Comparison of ENCODE assay signal across 1 cellular context in the genomic region with DNA sequence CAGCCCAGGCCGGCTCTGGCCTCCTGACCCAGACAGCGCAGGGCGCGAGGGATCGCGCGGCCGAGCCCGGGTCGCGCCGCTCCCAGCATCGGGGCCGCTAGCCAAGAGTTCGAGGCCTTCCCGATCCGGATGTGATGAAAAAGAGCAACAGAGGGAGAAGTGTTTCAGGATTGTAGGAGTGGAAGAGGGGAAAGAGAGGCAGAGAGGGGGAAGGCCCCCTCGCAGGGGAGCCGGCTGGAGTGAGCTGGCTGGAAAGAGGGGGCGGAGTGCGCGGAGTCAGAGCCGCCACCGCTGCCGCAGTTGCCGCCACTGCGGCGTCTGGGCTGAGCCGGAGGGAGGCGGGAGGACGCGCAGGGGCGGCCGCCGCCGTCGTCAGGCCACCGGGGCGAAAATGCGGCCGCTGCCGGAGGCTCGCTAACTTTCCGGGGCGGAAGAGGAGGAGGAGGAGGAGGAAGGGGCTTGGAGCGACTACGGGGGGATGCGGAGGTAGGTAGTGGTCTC.
TF ChIP-seq lines count a peak whose summit lies in the region.

No MANE protein-coding gene starts in this region.

TF ChIP-seq in HEK293, 187 proteins besides CTCF, POLR2A, EP300 and RAD21 (continued from another document):
- TF ChIP-seq ZFP37 (tag by site-specific recombination; IDR thresholded peaks at IDR 0.05) = peak; percentile 62
- TF ChIP-seq GLI4 (tag by site-specific recombination; IDR thresholded peaks at IDR 0.05) = no peak
- no peak for TF ChIP-seq BCL11A (tag by site-specific recombination; IDR thresholded peaks at IDR 0.05; ENCODE audit: low read depth)
- TF ChIP-seq ZSCAN30 (tag by site-specific recombination; IDR thresholded peaks at IDR 0.05) = 0 out of 2 replicates have a peak, but pooled peaks have one; percentile 12
- no peak for TF ChIP-seq ZNF214 (tag by site-specific recombination; IDR thresholded peaks at IDR 0.05; ENCODE audit: borderline replicate concordance)
- TF ChIP-seq, protein P1, sequence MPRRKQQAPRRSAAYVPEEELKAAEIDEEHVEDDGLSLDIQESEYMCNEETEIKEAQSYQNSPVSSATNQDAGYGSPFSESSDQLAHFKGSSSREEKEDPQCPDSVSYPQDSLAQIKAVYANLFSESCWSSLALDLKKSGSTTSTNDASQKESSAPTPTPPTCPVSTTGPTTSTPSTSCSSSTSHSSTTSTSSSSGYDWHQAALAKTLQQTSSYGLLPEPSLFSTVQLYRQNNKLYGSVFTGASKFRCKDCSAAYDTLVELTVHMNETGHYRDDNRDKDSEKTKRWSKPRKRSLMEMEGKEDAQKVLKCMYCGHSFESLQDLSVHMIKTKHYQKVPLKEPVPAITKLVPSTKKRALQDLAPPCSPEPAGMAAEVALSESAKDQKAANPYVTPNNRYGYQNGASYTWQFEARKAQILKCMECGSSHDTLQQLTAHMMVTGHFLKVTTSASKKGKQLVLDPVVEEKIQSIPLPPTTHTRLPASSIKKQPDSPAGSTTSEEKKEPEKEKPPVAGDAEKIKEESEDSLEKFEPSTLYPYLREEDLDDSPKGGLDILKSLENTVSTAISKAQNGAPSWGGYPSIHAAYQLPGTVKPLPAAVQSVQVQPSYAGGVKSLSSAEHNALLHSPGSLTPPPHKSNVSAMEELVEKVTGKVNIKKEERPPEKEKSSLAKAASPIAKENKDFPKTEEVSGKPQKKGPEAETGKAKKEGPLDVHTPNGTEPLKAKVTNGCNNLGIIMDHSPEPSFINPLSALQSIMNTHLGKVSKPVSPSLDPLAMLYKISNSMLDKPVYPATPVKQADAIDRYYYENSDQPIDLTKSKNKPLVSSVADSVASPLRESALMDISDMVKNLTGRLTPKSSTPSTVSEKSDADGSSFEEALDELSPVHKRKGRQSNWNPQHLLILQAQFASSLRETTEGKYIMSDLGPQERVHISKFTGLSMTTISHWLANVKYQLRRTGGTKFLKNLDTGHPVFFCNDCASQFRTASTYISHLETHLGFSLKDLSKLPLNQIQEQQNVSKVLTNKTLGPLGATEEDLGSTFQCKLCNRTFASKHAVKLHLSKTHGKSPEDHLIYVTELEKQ (tag by site-specific recombination; IDR thresholded peaks at IDR 0.05; ENCODE audit: borderline replicate concordance) = no peak
- no peak for TF ChIP-seq ZNF426 (tag by site-specific recombination; IDR thresholded peaks at IDR 0.05)
- no peak for TF ChIP-seq ZNF132 (tag by site-specific recombination; IDR thresholded peaks at IDR 0.05; ENCODE audit: borderline replicate concordance)
- TF ChIP-seq, protein P2, sequence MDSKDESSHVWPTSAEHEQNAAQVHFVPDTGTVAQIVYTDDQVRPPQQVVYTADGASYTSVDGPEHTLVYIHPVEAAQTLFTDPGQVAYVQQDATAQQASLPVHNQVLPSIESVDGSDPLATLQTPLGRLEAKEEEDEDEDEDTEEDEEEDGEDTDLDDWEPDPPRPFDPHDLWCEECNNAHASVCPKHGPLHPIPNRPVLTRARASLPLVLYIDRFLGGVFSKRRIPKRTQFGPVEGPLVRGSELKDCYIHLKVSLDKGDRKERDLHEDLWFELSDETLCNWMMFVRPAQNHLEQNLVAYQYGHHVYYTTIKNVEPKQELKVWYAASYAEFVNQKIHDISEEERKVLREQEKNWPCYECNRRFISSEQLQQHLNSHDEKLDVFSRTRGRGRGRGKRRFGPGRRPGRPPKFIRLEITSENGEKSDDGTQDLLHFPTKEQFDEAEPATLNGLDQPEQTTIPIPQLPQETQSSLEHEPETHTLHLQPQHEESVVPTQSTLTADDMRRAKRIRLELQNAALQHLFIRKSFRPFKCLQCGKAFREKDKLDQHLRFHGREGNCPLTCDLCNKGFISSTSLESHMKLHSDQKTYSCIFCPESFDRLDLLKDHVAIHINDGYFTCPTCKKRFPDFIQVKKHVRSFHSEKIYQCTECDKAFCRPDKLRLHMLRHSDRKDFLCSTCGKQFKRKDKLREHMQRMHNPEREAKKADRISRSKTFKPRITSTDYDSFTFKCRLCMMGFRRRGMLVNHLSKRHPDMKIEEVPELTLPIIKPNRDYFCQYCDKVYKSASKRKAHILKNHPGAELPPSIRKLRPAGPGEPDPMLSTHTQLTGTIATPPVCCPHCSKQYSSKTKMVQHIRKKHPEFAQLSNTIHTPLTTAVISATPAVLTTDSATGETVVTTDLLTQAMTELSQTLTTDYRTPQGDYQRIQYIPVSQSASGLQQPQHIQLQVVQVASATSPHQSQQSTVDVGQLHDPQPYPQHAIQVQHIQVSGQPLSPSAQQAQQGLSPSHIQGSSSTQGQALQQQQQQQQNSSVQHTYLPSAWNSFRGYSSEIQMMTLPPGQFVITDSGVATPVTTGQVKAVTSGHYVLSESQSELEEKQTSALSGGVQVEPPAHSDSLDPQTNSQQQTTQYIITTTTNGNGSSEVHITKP (tag by site-specific recombination; IDR thresholded peaks at IDR 0.05) = peak; percentile 80
- peak; percentile 80; the same call in 1 of the 2 replicates for TF ChIP-seq ZBTB20 (tag by site-specific recombination; IDR thresholded peaks at IDR 0.05)
- TF ChIP-seq, protein P3, sequence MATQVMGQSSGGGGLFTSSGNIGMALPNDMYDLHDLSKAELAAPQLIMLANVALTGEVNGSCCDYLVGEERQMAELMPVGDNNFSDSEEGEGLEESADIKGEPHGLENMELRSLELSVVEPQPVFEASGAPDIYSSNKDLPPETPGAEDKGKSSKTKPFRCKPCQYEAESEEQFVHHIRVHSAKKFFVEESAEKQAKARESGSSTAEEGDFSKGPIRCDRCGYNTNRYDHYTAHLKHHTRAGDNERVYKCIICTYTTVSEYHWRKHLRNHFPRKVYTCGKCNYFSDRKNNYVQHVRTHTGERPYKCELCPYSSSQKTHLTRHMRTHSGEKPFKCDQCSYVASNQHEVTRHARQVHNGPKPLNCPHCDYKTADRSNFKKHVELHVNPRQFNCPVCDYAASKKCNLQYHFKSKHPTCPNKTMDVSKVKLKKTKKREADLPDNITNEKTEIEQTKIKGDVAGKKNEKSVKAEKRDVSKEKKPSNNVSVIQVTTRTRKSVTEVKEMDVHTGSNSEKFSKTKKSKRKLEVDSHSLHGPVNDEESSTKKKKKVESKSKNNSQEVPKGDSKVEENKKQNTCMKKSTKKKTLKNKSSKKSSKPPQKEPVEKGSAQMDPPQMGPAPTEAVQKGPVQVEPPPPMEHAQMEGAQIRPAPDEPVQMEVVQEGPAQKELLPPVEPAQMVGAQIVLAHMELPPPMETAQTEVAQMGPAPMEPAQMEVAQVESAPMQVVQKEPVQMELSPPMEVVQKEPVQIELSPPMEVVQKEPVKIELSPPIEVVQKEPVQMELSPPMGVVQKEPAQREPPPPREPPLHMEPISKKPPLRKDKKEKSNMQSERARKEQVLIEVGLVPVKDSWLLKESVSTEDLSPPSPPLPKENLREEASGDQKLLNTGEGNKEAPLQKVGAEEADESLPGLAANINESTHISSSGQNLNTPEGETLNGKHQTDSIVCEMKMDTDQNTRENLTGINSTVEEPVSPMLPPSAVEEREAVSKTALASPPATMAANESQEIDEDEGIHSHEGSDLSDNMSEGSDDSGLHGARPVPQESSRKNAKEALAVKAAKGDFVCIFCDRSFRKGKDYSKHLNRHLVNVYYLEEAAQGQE (tag by site-specific recombination; IDR thresholded peaks at IDR 0.05) = 0 out of 2 replicates have a peak, but pooled peaks have one; percentile 17
- TF ChIP-seq OVOL3 (tag by site-specific recombination; IDR thresholded peaks at IDR 0.05) = no peak
- TF ChIP-seq, protein P4, sequence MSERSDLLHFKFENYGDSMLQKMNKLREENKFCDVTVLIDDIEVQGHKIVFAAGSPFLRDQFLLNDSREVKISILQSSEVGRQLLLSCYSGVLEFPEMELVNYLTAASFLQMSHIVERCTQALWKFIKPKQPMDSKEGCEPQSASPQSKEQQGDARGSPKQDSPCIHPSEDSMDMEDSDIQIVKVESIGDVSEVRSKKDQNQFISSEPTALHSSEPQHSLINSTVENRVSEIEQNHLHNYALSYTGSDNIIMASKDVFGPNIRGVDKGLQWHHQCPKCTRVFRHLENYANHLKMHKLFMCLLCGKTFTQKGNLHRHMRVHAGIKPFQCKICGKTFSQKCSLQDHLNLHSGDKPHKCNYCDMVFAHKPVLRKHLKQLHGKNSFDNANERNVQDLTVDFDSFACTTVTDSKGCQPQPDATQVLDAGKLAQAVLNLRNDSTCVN (tag by site-specific recombination; optimal IDR thresholded peaks at IDR 0.05) = peak; percentile 72
- no peak for TF ChIP-seq ZNF112 (tag by site-specific recombination; IDR thresholded peaks at IDR 0.05)
- peak; percentile 41; the same call in 1 of the 2 replicates for TF ChIP-seq ZIC2 (tag by site-specific recombination; IDR thresholded peaks at IDR 0.05)
- 0 out of 2 replicates have a peak, but pooled peaks have one; percentile 31 for TF ChIP-seq OSR2 (tag by site-specific recombination; IDR thresholded peaks at IDR 0.05)
- TF ChIP-seq ZNF2 (tag by site-specific recombination; IDR thresholded peaks at IDR 0.05) = peak; percentile 78; the same call in 1 of the 2 replicates
- peak; percentile 32 for TF ChIP-seq SP2 (tag by site-specific recombination; IDR thresholded peaks at IDR 0.05)
- TF ChIP-seq FEZF1 (tag by site-specific recombination; IDR thresholded peaks at IDR 0.05) = peak; percentile 79
- TF ChIP-seq ZNF530 (tag by site-specific recombination; IDR thresholded peaks at IDR 0.05; ENCODE audit: low read depth) = no peak
- TF ChIP-seq, protein P5, sequence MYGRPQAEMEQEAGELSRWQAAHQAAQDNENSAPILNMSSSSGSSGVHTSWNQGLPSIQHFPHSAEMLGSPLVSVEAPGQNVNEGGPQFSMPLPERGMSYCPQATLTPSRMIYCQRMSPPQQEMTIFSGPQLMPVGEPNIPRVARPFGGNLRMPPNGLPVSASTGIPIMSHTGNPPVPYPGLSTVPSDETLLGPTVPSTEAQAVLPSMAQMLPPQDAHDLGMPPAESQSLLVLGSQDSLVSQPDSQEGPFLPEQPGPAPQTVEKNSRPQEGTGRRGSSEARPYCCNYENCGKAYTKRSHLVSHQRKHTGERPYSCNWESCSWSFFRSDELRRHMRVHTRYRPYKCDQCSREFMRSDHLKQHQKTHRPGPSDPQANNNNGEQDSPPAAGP (tag by site-specific recombination; IDR thresholded peaks at IDR 0.05) = 0 out of 2 replicates have a peak, but pooled peaks have one; percentile 42
- no peak for TF ChIP-seq ZNF133 (tag by site-specific recombination; IDR thresholded peaks at IDR 0.05)
- no peak for TF ChIP-seq ZNF837 (tag by site-specific recombination; IDR thresholded peaks at IDR 0.05)
- TF ChIP-seq, protein P6, sequence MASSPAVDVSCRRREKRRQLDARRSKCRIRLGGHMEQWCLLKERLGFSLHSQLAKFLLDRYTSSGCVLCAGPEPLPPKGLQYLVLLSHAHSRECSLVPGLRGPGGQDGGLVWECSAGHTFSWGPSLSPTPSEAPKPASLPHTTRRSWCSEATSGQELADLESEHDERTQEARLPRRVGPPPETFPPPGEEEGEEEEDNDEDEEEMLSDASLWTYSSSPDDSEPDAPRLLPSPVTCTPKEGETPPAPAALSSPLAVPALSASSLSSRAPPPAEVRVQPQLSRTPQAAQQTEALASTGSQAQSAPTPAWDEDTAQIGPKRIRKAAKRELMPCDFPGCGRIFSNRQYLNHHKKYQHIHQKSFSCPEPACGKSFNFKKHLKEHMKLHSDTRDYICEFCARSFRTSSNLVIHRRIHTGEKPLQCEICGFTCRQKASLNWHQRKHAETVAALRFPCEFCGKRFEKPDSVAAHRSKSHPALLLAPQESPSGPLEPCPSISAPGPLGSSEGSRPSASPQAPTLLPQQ (tag by site-specific recombination; IDR thresholded peaks at IDR 0.05) = peak; percentile 14; the same call in 1 of the 2 replicates
- peak; percentile 65 for TF ChIP-seq EGR2 (tag by site-specific recombination; IDR thresholded peaks at IDR 0.05; ENCODE audit: low read depth)
- no peak for TF ChIP-seq ZFP3 (tag by site-specific recombination; IDR thresholded peaks at IDR 0.05; ENCODE audit: low read depth)
- no peak for TF ChIP-seq GLI2 (tag by site-specific recombination; IDR thresholded peaks at IDR 0.05; ENCODE audit: borderline replicate concordance, low read depth)
- TF ChIP-seq HOXC10 (CRISPR knock-in tag; IDR thresholded peaks at IDR 0.05) = no peak
- no peak for TF ChIP-seq ZNF776 (tag by site-specific recombination; IDR thresholded peaks at IDR 0.05; ENCODE audit: borderline replicate concordance)
- TF ChIP-seq, protein P7, sequence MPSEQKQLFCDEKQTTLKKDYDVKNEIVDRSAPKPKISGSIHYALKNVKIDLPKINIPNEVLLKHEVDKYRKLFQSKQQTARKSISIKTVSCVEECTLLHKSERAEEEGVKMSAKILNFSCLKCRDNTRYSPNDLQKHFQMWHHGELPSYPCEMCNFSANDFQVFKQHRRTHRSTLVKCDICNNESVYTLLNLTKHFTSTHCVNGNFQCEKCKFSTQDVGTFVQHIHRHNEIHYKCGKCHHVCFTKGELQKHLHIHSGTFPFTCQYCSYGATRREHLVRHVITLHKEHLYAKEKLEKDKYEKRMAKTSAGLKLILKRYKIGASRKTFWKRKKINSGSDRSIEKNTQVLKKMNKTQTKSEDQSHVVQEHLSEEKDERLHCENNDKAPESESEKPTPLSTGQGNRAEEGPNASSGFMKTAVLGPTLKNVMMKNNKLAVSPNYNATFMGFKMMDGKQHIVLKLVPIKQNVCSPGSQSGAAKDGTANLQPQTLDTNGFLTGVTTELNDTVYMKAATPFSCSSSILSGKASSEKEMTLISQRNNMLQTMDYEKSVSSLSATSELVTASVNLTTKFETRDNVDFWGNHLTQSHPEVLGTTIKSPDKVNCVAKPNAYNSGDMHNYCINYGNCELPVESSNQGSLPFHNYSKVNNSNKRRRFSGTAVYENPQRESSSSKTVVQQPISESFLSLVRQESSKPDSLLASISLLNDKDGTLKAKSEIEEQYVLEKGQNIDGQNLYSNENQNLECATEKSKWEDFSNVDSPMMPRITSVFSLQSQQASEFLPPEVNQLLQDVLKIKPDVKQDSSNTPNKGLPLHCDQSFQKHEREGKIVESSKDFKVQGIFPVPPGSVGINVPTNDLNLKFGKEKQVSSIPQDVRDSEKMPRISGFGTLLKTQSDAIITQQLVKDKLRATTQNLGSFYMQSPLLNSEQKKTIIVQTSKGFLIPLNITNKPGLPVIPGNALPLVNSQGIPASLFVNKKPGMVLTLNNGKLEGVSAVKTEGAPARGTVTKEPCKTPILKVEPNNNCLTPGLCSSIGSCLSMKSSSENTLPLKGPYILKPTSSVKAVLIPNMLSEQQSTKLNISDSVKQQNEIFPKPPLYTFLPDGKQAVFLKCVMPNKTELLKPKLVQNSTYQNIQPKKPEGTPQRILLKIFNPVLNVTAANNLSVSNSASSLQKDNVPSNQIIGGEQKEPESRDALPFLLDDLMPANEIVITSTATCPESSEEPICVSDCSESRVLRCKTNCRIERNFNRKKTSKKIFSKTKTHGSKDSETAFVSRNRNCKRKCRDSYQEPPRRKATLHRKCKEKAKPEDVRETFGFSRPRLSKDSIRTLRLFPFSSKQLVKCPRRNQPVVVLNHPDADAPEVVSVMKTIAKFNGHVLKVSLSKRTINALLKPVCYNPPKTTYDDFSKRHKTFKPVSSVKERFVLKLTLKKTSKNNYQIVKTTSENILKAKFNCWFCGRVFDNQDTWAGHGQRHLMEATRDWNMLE (tag by site-specific recombination; conservative IDR thresholded peaks at IDR 0.05; ENCODE audit: low read depth) = 0 out of 2 replicates have a peak, but pooled peaks have one; percentile 14
- no peak for TF ChIP-seq ZNF664 (tag by site-specific recombination; IDR thresholded peaks at IDR 0.05)
- no peak for TF ChIP-seq ZNF48 (tag by site-specific recombination; IDR thresholded peaks at IDR 0.05)
- peak; percentile 64; the same call in 1 of the 2 replicates for TF ChIP-seq ZBTB48 (tag by site-specific recombination; IDR thresholded peaks at IDR 0.05)
- TF ChIP-seq, protein P8, sequence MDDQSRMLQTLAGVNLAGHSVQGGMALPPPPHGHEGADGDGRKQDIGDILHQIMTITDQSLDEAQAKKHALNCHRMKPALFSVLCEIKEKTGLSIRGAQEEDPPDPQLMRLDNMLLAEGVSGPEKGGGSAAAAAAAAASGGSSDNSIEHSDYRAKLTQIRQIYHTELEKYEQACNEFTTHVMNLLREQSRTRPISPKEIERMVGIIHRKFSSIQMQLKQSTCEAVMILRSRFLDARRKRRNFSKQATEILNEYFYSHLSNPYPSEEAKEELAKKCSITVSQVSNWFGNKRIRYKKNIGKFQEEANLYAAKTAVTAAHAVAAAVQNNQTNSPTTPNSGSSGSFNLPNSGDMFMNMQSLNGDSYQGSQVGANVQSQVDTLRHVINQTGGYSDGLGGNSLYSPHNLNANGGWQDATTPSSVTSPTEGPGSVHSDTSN (CRISPR knock-in tag; IDR thresholded peaks at IDR 0.05) = no peak
